ENCODE assay signal across 8 cellular contexts in genomic region chr11:74672956-74673895, GRCh38. TPM values are rescaled to one million over a fixed set of nuclear protein-coding genes. Genes with fewer than 3 reads are reported as not detected.
DNase-seq lines count a peak whose midpoint lies in the region; ATAC-seq and TF ChIP-seq lines count a peak whose summit lies in the region.

No MANE protein-coding gene starts in this region.

- peak overlapping the region; percentile 73 for H3K9ac ChIP-seq in mesenchymal stem cell (ENCODE audit: low read length)

- no peaks in the 10 kb centered on the region for H3K36me3 Mint-ChIP-seq in T-helper 2 cell treated with Interferon-gamma antibody and Interleukin-4, amounts not matched to agents 5 μg/mL and 100 μg/mL, for 36 hours (ENCODE audit: low read depth)

- H3K18ac ChIP-seq in mesenchymal stem cell (ENCODE audit: low read depth in 1 of 2, low read length in 2 of 2), result peak overlapping the region in 1 of 2 experiments; percentile 6

- H3K4me1 ChIP-seq in ACC112 (ENCODE audit: control insufficient read depth, insufficient read depth, low read length, unreplicated experiment) (peaks cover 33% of the 10 kb centered on the region), mesenchymal stem cell (ENCODE audit: control insufficient read depth, insufficient read depth, low read depth, low read length) (peaks cover 12% of the 10 kb centered on the region)

- no peak overlapping the region for H4K8ac ChIP-seq in mesenchymal stem cell (ENCODE audit: low read length)

- no peaks in the 10 kb centered on the region for H3K9me3 ChIP-seq in mesenchymal stem cell (ENCODE audit: control insufficient read depth, low read length)

- H2BK5ac ChIP-seq in mesenchymal stem cell (ENCODE audit: low read depth, low read length, poor library complexity, severe bottlenecking), result no peak overlapping the region

- TF ChIP-seq POLR2A in NB4 (IDR thresholded peaks at IDR 0.05; ENCODE audit: extremely low read depth, insufficient read length), result no peak

- H3K27ac ChIP-seq in ACC112 (ENCODE audit: low read depth, low read length), result peak overlapping the region; percentile 99
- H3K27ac ChIP-seq in caudate nucleus (ENCODE audit: low read depth, low read length), result peak overlapping the region; percentile 32
- H3K27ac ChIP-seq in mesenchymal stem cell (ENCODE audit: low read length, poor library complexity, severe bottlenecking), result peak overlapping the region; percentile 1

- no peaks in the 10 kb centered on the region for H3K27me3 Mint-ChIP-seq in T-helper 2 cell treated with Interferon-gamma antibody and Interleukin-4, amounts not matched to agents 5 μg/mL and 100 μg/mL, for 36 hours (ENCODE audit: low read depth)

- no peaks in the 10 kb centered on the region for H3K79me2 ChIP-seq in ACC112 (ENCODE audit: control insufficient read depth, insufficient read depth, low read length, unreplicated experiment)

- no peak overlapping the region for H2AFZ ChIP-seq in ACC112 (ENCODE audit: low read length, unreplicated experiment)
- H2AFZ ChIP-seq in mesenchymal stem cell (ENCODE audit: low read depth, low read length), result no peak overlapping the region

- H3K14ac ChIP-seq in mesenchymal stem cell (ENCODE audit: low read length in 2 of 2), result no peak overlapping the region

- 51% methylated on average over 13 of the region's 13 CpGs for WGBS in mesenchymal stem cell

- TF ChIP-seq CTCF in NB4 (IDR thresholded peaks at IDR 0.05; ENCODE audit: low read depth, low read length), result no peak

- H2BK120ac ChIP-seq in mesenchymal stem cell (ENCODE audit: low read depth, low read length), result no peak overlapping the region

- H3K9me3 Mint-ChIP-seq in T-helper 2 cell treated with Interferon-gamma antibody and Interleukin-4, amounts not matched to agents 5 μg/mL and 100 μg/mL, for 36 hours, result no peaks in the 10 kb centered on the region

- H2AK5ac ChIP-seq in mesenchymal stem cell (ENCODE audit: low read length, severe bottlenecking), result no peak overlapping the region

- H3K4ac ChIP-seq in mesenchymal stem cell (ENCODE audit: low read depth in 1 of 2, low read length in 2 of 2), result no peak overlapping the region

- no peak overlapping the region for H2BK15ac ChIP-seq in mesenchymal stem cell (ENCODE audit: low read depth, poor library complexity, severe bottlenecking)

- H3K27me3 ChIP-seq in ACC112 (ENCODE audit: insufficient read depth, low read length) (no peaks in the 10 kb centered on the region), mesenchymal stem cell (ENCODE audit: control insufficient read depth in 1 of 2, insufficient read depth in 1 of 2, low read length in 2 of 2) (no peaks in the 10 kb centered on the region)

- H2BK12ac ChIP-seq in mesenchymal stem cell (ENCODE audit: low read length in 2 of 2), result no peak overlapping the region

- no peak overlapping the region for H3K4me3 Mint-ChIP-seq in T-helper 2 cell treated with Interferon-gamma antibody and Interleukin-4, amounts not matched to agents 5 μg/mL and 100 μg/mL, for 36 hours

- H3K4me3 ChIP-seq in ACC112 (ENCODE audit: low read depth, low read length) (0 out of 2 replicates have a peak overlapping the region, but pooled peaks have one; percentile 47), NB4 (ENCODE audit: low read depth, low read length) (no peak overlapping the region), mesenchymal stem cell (ENCODE audit: insufficient read depth in 1 of 2, low read depth in 1 of 2, low read length in 2 of 2) (no peak overlapping the region)

- DNase-seq in NB4 (ENCODE audit: low read depth) (peak; percentile 29), caudate nucleus (lab: John Stamatoyannopoulos, UW) (peak in 6 of 61 donors; percentile 19 to 61 (median 40)), mesenchymal stem cell (peak; percentile 95), T-helper 2 cell (no peak), NCI-H1694 treated with DMSO at 0.1 percent for 48 hours (lab: John Stamatoyannopoulos, UW) (no peak)
- no peak for DNase-seq in T-helper 2 cell treated with Interferon-gamma antibody and Interleukin-4, amounts not matched to agents 5 μg/mL and 100 μg/mL, for 36 hours (ENCODE audit: low spot score)

- no peak overlapping the region for H3K23ac ChIP-seq in mesenchymal stem cell (ENCODE audit: low read length in 2 of 2)

- H3K4me2 ChIP-seq in mesenchymal stem cell (ENCODE audit: low read length, poor library complexity, severe bottlenecking), result no peak overlapping the region

- no peak for ATAC-seq in HG02938 (IDR thresholded peaks at IDR 0.05; ENCODE audit: unreplicated experiment)

- H3K36me3 ChIP-seq in ACC112 (ENCODE audit: insufficient read depth, low read length) (no peaks in the 10 kb centered on the region), mesenchymal stem cell (ENCODE audit: control insufficient read depth in 1 of 2, insufficient read depth in 2 of 2, low read depth in 1 of 2, low read length in 2 of 2) (no peaks in the 10 kb centered on the region)

- H3K4me1 Mint-ChIP-seq in T-helper 2 cell treated with Interferon-gamma antibody and Interleukin-4, amounts not matched to agents 5 μg/mL and 100 μg/mL, for 36 hours (ENCODE audit: low read depth), result no peaks in the 10 kb centered on the region

- no peak overlapping the region for H4K91ac ChIP-seq in mesenchymal stem cell (ENCODE audit: low read length)

- no peak overlapping the region for H3K27ac Mint-ChIP-seq in T-helper 2 cell treated with Interferon-gamma antibody and Interleukin-4, amounts not matched to agents 5 μg/mL and 100 μg/mL, for 36 hours

- no peaks in the 10 kb centered on the region for H3K79me1 ChIP-seq in mesenchymal stem cell (replicated peaks; ENCODE audit: low read length, poor library complexity, severe bottlenecking)

RNA-seq across cellular contexts. Expression of gene CHRDL2, which starts 58.0 kb away (rescaled TPM):
- not detected for polyA plus RNA-seq in mesenchymal stem cell (2013, experiment 1 of 2)
- polyA plus RNA-seq in mesenchymal stem cell (2013, experiment 2 of 2), result not detected

Comparison
In these comparisons a context has a peak if more than half of its experiments do, and no peak if none do; other contexts are left out.
1. H3K27ac ChIP-seq: peak in every context shown above with its lines; median percentile 99 in ACC112; 32 in caudate nucleus; 1 in mesenchymal stem cell.
2. DNase-seq: peak in NB4 (single experiment) and mesenchymal stem cell (single experiment); none in T-helper 2 cell treated with Interferon-gamma antibody and Interleukin-4, amounts not matched to agents 5 μg/mL and 100 μg/mL, for 36 hours (single experiment), T-helper 2 cell (0 of 5) and NCI-H1694 treated with DMSO at 0.1 percent for 48 hours (single experiment).